ENCODE assay signal across 7 cellular contexts in the genomic region with DNA sequence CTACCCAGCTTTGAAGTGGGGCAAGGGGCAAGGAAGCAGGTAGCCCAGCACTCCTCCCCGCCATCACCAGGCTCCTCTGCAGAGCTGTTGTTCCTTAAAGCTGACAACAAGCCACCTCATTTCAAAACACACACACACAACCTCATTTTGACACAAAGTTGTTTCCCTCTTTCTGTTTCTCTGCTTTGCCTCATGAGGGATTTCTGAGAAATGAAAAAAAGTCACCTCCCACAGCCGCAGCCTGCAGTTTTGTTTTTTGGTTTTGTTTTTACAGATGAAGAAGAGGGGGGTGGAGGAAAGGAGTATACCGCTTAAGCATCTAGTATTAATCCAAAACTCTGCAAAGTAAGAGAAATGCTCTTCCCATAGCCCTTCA. TPM values are rescaled to one million over a fixed set of nuclear protein-coding genes. Genes with fewer than 3 reads are reported as not detected.
A peak's percentile ranks its signal among the peaks of the same experiment; 100 is the strongest.
DNase-seq lines count a peak whose midpoint lies in the region; ATAC-seq and TF ChIP-seq lines count a peak whose summit lies in the region.

No MANE protein-coding gene starts in this region.

- H2AFZ ChIP-seq in MM.1S (ENCODE audit: low read length) (no peak overlapping the region), hepatocyte (no peak overlapping the region)

- peaks cover 91% of the 10 kb centered on the region for H3F3A ChIP-seq in MM.1S (ENCODE audit: insufficient read depth, low read length)

- H3K36me3 ChIP-seq in MM.1S (replicated peaks; ENCODE audit: insufficient read depth, low read length): no peaks in the 10 kb centered on the region
- H3K36me3 ChIP-seq in hepatocyte (replicated peaks; ENCODE audit: insufficient read depth, low read depth): no peaks in the 10 kb centered on the region

- H3K27ac ChIP-seq in MM.1S (ENCODE audit: low read length) (peak overlapping the region; percentile 92), hepatocyte (peak overlapping the region; percentile 91)

- DNase-seq in MM.1S (peak; percentile 88), hepatocyte (ENCODE audit: low spot score) (peak; percentile 15), NCI-H510A (lab: John Stamatoyannopoulos, UW) (no peak), putamen (ENCODE audit: low spot score) (no peak)
- peak; percentile 60 for DNase-seq in activated naive CD4-positive, alpha-beta T cell treated with anti-CD3 and anti-CD28 coated beads, Interleukin-2, amount 50 U/mL, for 16 hours
- DNase-seq in stimulated activated CD4-positive, alpha-beta T cell treated with anti-CD3 and anti-CD28 coated beads, Interleukin-15, amount 100 ng/mL, for 24 hours: peak; percentile 73

- TF ChIP-seq CTCF in MM.1S (IDR thresholded peaks at IDR 0.05; ENCODE audit: low read length) (no peak), hepatocyte (IDR thresholded peaks at IDR 0.05; ENCODE audit: poor library complexity) (no peak)

- H3K4me2 ChIP-seq in MM.1S (ENCODE audit: low read depth, low read length) (peak overlapping the region; percentile 86), hepatocyte (peak overlapping the region; percentile 73)

- peak; percentile 27 for ATAC-seq in GM21447 (IDR thresholded peaks at IDR 0.05; ENCODE audit: unreplicated experiment)

- no peaks in the 10 kb centered on the region for H3K9me3 ChIP-seq in MM.1S (replicated peaks; ENCODE audit: insufficient read depth, low read length)
- H3K9me3 ChIP-seq in hepatocyte (ENCODE audit: low read depth): no peaks in the 10 kb centered on the region

- H3K4me1 ChIP-seq in MM.1S (ENCODE audit: low read length) (peaks cover 81% of the 10 kb centered on the region), hepatocyte (ENCODE audit: insufficient read depth) (peaks cover 71% of the 10 kb centered on the region)

- H4K20me1 ChIP-seq in MM.1S (ENCODE audit: insufficient read depth, low read length) (no peaks in the 10 kb centered on the region), hepatocyte (ENCODE audit: insufficient read depth, poor library complexity, severe bottlenecking) (peaks cover 6% of the 10 kb centered on the region)

- H3K4me3 ChIP-seq in MM.1S (ENCODE audit: low read length) (peak overlapping the region; percentile 51), hepatocyte (no peak overlapping the region)

- WGBS in hepatocyte (ENCODE audit: low lambda C conversion rate, missing lambda C conversion rate): 34% methylated on average over 3 of the region's 3 CpGs

- H3K27me3 ChIP-seq in MM.1S (replicated peaks; ENCODE audit: insufficient read depth, low read length) (no peaks in the 10 kb centered on the region), hepatocyte (no peaks in the 10 kb centered on the region)

- H3K9me2 ChIP-seq in MM.1S (replicated peaks; ENCODE audit: insufficient read depth, low read length): no peaks in the 10 kb centered on the region
- no peaks in the 10 kb centered on the region for H3K9me2 ChIP-seq in hepatocyte (replicated peaks; ENCODE audit: insufficient read depth)

- peak overlapping the region; percentile 60 for H3K9ac ChIP-seq in MM.1S (ENCODE audit: low read length)

- H3K79me2 ChIP-seq in MM.1S (ENCODE audit: low read length) (peaks cover 42% of the 10 kb centered on the region), hepatocyte (peaks cover 76% of the 10 kb centered on the region)

RNA-seq across cellular contexts. Expression of gene MCL1, which starts 12.1 kb away (rescaled TPM):
- 302 and 388 TPM in 2 replicates for total RNA-seq in hepatocyte
- polyA plus RNA-seq in hepatocyte: 150 and 181 TPM in 2 replicates

RNA-seq across cellular contexts. Expression of gene ADAMTSL4, which starts 18.1 kb away (rescaled TPM):
- 3.7 and 8.1 TPM in 2 replicates for total RNA-seq in hepatocyte
- 19.7 and 28.0 TPM in 2 replicates for polyA plus RNA-seq in hepatocyte

RNA-seq across cellular contexts. Expression of gene FALEC, which starts 51.8 kb away (rescaled TPM):
- not detected in 2 replicates for total RNA-seq in hepatocyte
- polyA plus RNA-seq in hepatocyte: 0.39 TPM in 1 of 2 replicates, not detected in the other

RNA-seq across cellular contexts. Expression of gene ECM1, which starts 59.4 kb away (rescaled TPM):
- total RNA-seq in hepatocyte: 1.0 and 3.0 TPM in 2 replicates
- polyA plus RNA-seq in hepatocyte: 7.1 and 8.8 TPM in 2 replicates

Comparison
In these comparisons a context has a peak if more than half of its experiments do, and no peak if none do; other contexts are left out.
1. DNase-seq: peak in MM.1S (single experiment), activated naive CD4-positive, alpha-beta T cell treated with anti-CD3 and anti-CD28 coated beads, Interleukin-2, amount 50 U/mL, for 16 hours (single experiment), hepatocyte (single experiment) and stimulated activated CD4-positive, alpha-beta T cell treated with anti-CD3 and anti-CD28 coated beads, Interleukin-15, amount 100 ng/mL, for 24 hours (single experiment); none in NCI-H510A (single experiment) and putamen (single experiment).